ENCODE assay signal across 19 cellular contexts in the genomic region with DNA sequence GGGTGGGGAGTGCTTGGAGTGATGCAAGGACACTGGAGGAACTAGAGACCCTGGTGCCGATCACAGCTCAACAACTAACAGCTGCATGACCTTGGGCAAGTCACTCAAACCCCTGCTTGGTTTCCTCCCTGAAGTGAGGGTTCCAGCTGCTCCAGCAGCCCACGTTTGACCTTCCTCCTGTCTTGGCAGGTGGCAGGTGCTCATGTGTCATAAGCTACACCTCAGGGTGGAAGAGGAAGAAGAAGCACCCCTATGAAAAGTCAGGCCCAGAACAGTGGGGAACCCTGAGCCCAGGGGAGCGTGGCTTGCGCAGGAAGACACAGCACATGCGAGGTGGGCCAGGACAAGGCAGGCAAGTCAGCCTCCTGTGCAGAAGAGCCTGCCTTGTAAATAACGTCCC. TPM values are rescaled to one million over a fixed set of nuclear protein-coding genes. Genes with fewer than 3 reads are reported as not detected.
DNase-seq lines count a peak whose midpoint lies in the region; ATAC-seq and TF ChIP-seq lines count a peak whose summit lies in the region.
"Had no signal": no experiment of that assay in that cellular context is flagged by ENCODE, and none has a peak within 500 bp of the region (broad histone marks: within the 10 kb centered on the region; RNA-seq: fewer than 3 reads in every experiment).

No MANE protein-coding gene starts in this region.

- TF ChIP-seq RAD21 in SK-N-SH (IDR thresholded peaks at IDR 0.05; ENCODE audit: low read length): no peak

- 61% methylated on average over 6 of the region's 6 CpGs for WGBS in SK-N-SH (ENCODE audit: low lambda C conversion rate)
- 56 to 58% methylated on average over 6 of the region's 6 CpGs for WGBS in body of pancreas, 2 donors

- H3K4me1 Mint-ChIP-seq in glutamatergic neuron (ENCODE audit: low read depth, unreplicated experiment): peaks cover 2% of the 10 kb centered on the region
- peaks cover 15% of the 10 kb centered on the region for H3K4me1 Mint-ChIP-seq in neural progenitor cell

- H3K4me2 ChIP-seq in SK-N-SH: no peak overlapping the region
- H3K4me2 ChIP-seq in OCI-LY3 (ENCODE audit: low read length): peak overlapping the region; percentile 29
- no peak overlapping the region for H3K4me2 ChIP-seq in neural progenitor cell
- H3K4me2 ChIP-seq: KMS-11 had no signal

- H3F3A ChIP-seq in SK-N-SH (replicated peaks; ENCODE audit: insufficient read depth): no peaks in the 10 kb centered on the region
- no peaks in the 10 kb centered on the region for H3F3A ChIP-seq in neural progenitor cell (ENCODE audit: low read depth)

- TF ChIP-seq POLR2A in GM18505 (IDR thresholded peaks at IDR 0.05; ENCODE audit: borderline replicate concordance, extremely low read depth, insufficient read depth, insufficient read length) (no peak), body of pancreas (IDR thresholded peaks at IDR 0.05) (no peak)

- DNase-seq in SK-N-SH (no peak), glutamatergic neuron (no peak), body of pancreas (no peak), neural progenitor cell (ENCODE audit: low spot score) (no peak)
- DNase-seq: BE2C; Caco-2; CD4-positive, alpha-beta T cell; EL; H7; NCI-H1105; NCI-H1694; NCI-H748 treated with DMSO at 0.1 percent for 48 hours; NK-92 treated with Interleukin-12 subunit alpha and Interleukin-12 subunit beta, amount 100 ng/mL, for 24 hours; OCI-M1; SHP77 treated with DMSO at 0.1 percent for 48 hours had no signal

- no peaks in the 10 kb centered on the region for H3K9me3 ChIP-seq in SK-N-SH
- no peaks in the 10 kb centered on the region for H3K9me3 ChIP-seq in OCI-LY3 (ENCODE audit: insufficient read depth, low read length)
- no peaks in the 10 kb centered on the region for H3K9me3 ChIP-seq in body of pancreas
- no peaks in the 10 kb centered on the region for H3K9me3 ChIP-seq in neural progenitor cell (ENCODE audit: low read depth)
- H3K9me3 ChIP-seq: BE2C, Caco-2 had no signal

- no peak overlapping the region for H2AFZ ChIP-seq in SK-N-SH (ENCODE audit: low read depth)
- H2AFZ ChIP-seq in OCI-LY3 (ENCODE audit: low read depth, low read length): 0 out of 2 replicates have a peak overlapping the region, but pooled peaks have one; percentile 10
- no peak overlapping the region for H2AFZ ChIP-seq in neural progenitor cell (replicated peaks)

- peak overlapping the region; percentile 21 for H3K27ac Mint-ChIP-seq in glutamatergic neuron (ENCODE audit: unreplicated experiment)
- H3K27ac Mint-ChIP-seq in neural progenitor cell: no peak overlapping the region
- H3K27ac Mint-ChIP-seq: CD4-positive, alpha-beta T cell had no signal

- H3K27me3 Mint-ChIP-seq in glutamatergic neuron (ENCODE audit: unreplicated experiment) (peaks cover 8% of the 10 kb centered on the region), neural progenitor cell (ENCODE audit: insufficient read depth, low read depth) (peaks cover 10% of the 10 kb centered on the region)
- H3K27me3 Mint-ChIP-seq: CD4-positive, alpha-beta T cell had no signal

- H3K4me3 ChIP-seq in SK-N-SH (ENCODE audit: low read depth in 2 of 2, low read length in 1 of 2) (no peak overlapping the region), OCI-LY3 (ENCODE audit: low read length) (no peak overlapping the region), body of pancreas (no peak overlapping the region), neural progenitor cell (no peak overlapping the region)

- H3K27me3 ChIP-seq in SK-N-SH (ENCODE audit: insufficient read depth) (no peaks in the 10 kb centered on the region; the same call in 1 of the 2 replicates), OCI-LY3 (ENCODE audit: low read depth, low read length) (no peaks in the 10 kb centered on the region), body of pancreas (no peaks in the 10 kb centered on the region), neural progenitor cell (no peaks in the 10 kb centered on the region)
- H3K27me3 ChIP-seq: BE2C had no signal

- peaks cover 8% of the 10 kb centered on the region for H3K9me3 Mint-ChIP-seq in glutamatergic neuron (ENCODE audit: unreplicated experiment)
- peaks cover 6% of the 10 kb centered on the region for H3K9me3 Mint-ChIP-seq in neural progenitor cell
- H3K9me3 Mint-ChIP-seq: CD4-positive, alpha-beta T cell had no signal

- TF ChIP-seq CTCF in SK-N-SH (IDR thresholded peaks at IDR 0.05) (no peak), OCI-LY3 (IDR thresholded peaks at IDR 0.05; ENCODE audit: low read depth, low read length) (no peak), glutamatergic neuron (IDR thresholded peaks at IDR 0.05; ENCODE audit: partially characterized antibody, unreplicated experiment) (no peak), body of pancreas (IDR thresholded peaks at IDR 0.05) (no peak), neural progenitor cell (IDR thresholded peaks at IDR 0.05) (no peak)

- H3K36me3 ChIP-seq in SK-N-SH (replicated peaks in 1 of 2; ENCODE audit: control insufficient read depth in 1 of 2, insufficient read depth in 2 of 2, low read length in 1 of 2) (no peaks in the 10 kb centered on the region), OCI-LY3 (replicated peaks; ENCODE audit: low read depth, low read length) (no peaks in the 10 kb centered on the region), body of pancreas (replicated peaks in 1 of 2; ENCODE audit: insufficient read depth in 1 of 2, low read depth in 2 of 2) (no peaks in the 10 kb centered on the region), neural progenitor cell (no peaks in the 10 kb centered on the region)
- H3K36me3 ChIP-seq: BE2C had no signal

- TF ChIP-seq EP300 in SK-N-SH (IDR thresholded peaks at IDR 0.05; ENCODE audit: borderline replicate concordance in 1 of 2, low read depth in 1 of 2, low read length in 1 of 2): no peak

- intact Hi-C loops in body of pancreas (cut with DNase I): no loop called here

- H4K20me1 ChIP-seq in SK-N-SH (ENCODE audit: insufficient read depth) (no peaks in the 10 kb centered on the region), OCI-LY3 (ENCODE audit: insufficient read depth, low read length) (no peaks in the 10 kb centered on the region), neural progenitor cell (ENCODE audit: low read depth) (no peaks in the 10 kb centered on the region)

- ATAC-seq in SK-N-SH treated with all-trans-retinoic acid at 6 μM for 48 hours (no peak), GM18505 (IDR thresholded peaks at IDR 0.05; ENCODE audit: unreplicated experiment) (no peak), body of pancreas (no peak)

- H3K4me3 Mint-ChIP-seq in glutamatergic neuron (ENCODE audit: unreplicated experiment): no peak overlapping the region
- H3K4me3 Mint-ChIP-seq in neural progenitor cell: no peak overlapping the region
- H3K4me3 Mint-ChIP-seq: CD4-positive, alpha-beta T cell had no signal

- H3K9ac ChIP-seq in SK-N-SH: no peak overlapping the region
- H3K9ac ChIP-seq in OCI-LY3 (ENCODE audit: low read length): no peak overlapping the region; the same call in 1 of the 2 replicates
- H3K9ac ChIP-seq in neural progenitor cell: no peak overlapping the region
- H3K9ac ChIP-seq: KMS-11 had no signal

- H3K79me2 ChIP-seq in SK-N-SH (ENCODE audit: insufficient read depth): no peaks in the 10 kb centered on the region
- H3K79me2 ChIP-seq in OCI-LY3 (ENCODE audit: low read length): no peaks in the 10 kb centered on the region
- no peaks in the 10 kb centered on the region for H3K79me2 ChIP-seq in neural progenitor cell (ENCODE audit: low read depth)

- no peak overlapping the region for H3K27ac ChIP-seq in SK-N-SH (ENCODE audit: low read depth in 2 of 2, low read length in 1 of 2)
- peak overlapping the region; percentile 18; the same call in 1 of the 2 replicates for H3K27ac ChIP-seq in OCI-LY3 (ENCODE audit: low read length)
- no peak overlapping the region for H3K27ac ChIP-seq in body of pancreas
- H3K27ac ChIP-seq in neural progenitor cell: no peak overlapping the region
- H3K27ac ChIP-seq: KMS-11 had no signal

- H3K4me1 ChIP-seq in SK-N-SH (ENCODE audit: control insufficient read depth in 1 of 2, insufficient read depth in 2 of 2, low read depth in 1 of 2, low read length in 1 of 2) (no peaks in the 10 kb centered on the region; a peak in 1 of 4 replicates), OCI-LY3 (ENCODE audit: low read length) (peaks cover 75% of the 10 kb centered on the region), body of pancreas (peaks cover 24% of the 10 kb centered on the region), neural progenitor cell (no peaks in the 10 kb centered on the region)
- H3K4me1 ChIP-seq: BE2C had no signal

- H3K36me3 Mint-ChIP-seq in glutamatergic neuron (ENCODE audit: unreplicated experiment): peaks cover 26% of the 10 kb centered on the region
- H3K36me3 Mint-ChIP-seq in neural progenitor cell: no peaks in the 10 kb centered on the region

- CTCF ChIA-PET in SK-N-SH (lab: Yijun Ruan, JAX): no interaction called here

- H3K9me2 ChIP-seq in SK-N-SH: no peaks in the 10 kb centered on the region

- POLR2A ChIA-PET in SK-N-SH (lab: Yijun Ruan, JAX): no interaction called here

TF ChIP-seq in SK-N-SH treated with all-trans-retinoic acid at 6 μM for 48 hours, 23 proteins besides CTCF, POLR2A, EP300 and RAD21:
- no peak for TF ChIP-seq BACH2 (CRISPR knock-in tag; IDR thresholded peaks at IDR 0.05; ENCODE audit: borderline replicate concordance)
- TF ChIP-seq ZNF70 (CRISPR knock-in tag; IDR thresholded peaks at IDR 0.05): peak; percentile 20; the same call in 1 of the 2 replicates

TF ChIP-seq in SK-N-SH, 30 proteins besides CTCF, POLR2A, EP300 and RAD21:
- TF ChIP-seq SIN3A (IDR thresholded peaks at IDR 0.05; ENCODE audit: borderline replicate concordance, low read depth, low read length): no peak
- no peak for TF ChIP-seq TCF12 (IDR thresholded peaks at IDR 0.05)
- TF ChIP-seq ELF1 (IDR thresholded peaks at IDR 0.05): no peak
- TF ChIP-seq, protein P1, sequence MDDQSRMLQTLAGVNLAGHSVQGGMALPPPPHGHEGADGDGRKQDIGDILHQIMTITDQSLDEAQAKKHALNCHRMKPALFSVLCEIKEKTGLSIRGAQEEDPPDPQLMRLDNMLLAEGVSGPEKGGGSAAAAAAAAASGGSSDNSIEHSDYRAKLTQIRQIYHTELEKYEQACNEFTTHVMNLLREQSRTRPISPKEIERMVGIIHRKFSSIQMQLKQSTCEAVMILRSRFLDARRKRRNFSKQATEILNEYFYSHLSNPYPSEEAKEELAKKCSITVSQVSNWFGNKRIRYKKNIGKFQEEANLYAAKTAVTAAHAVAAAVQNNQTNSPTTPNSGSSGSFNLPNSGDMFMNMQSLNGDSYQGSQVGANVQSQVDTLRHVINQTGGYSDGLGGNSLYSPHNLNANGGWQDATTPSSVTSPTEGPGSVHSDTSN (IDR thresholded peaks at IDR 0.05): no peak
TF ChIP-seq in SK-N-SH: peak in this region for 0.

RNA-seq across cellular contexts. Expression of a gene that starts 42.4 kb away (rescaled TPM):
- polyA plus RNA-seq in SK-N-SH (2012; rRNA removed): 33.0 and 36.6 TPM in 2 replicates
- 30.0 and 35.2 TPM in 2 replicates for polyA plus RNA-seq in SK-N-SH (2012; cell fraction: cytosol; rRNA removed)
- polyA plus RNA-seq in SK-N-SH (2012; cell fraction: nucleus; rRNA removed): 15.0 and 25.6 TPM in 2 replicates
- total RNA-seq in glutamatergic neuron (ENCODE audit: unreplicated experiment) (32.3 TPM), body of pancreas (1 to 10 TPM; 3.6 to 8.3 TPM), neural progenitor cell (ENCODE audit: low replicate concordance) (24.8 and 38.1 TPM in 2 replicates)

RNA-seq across cellular contexts. Expression of a gene that starts 46.3 kb away (rescaled TPM):
- polyA plus RNA-seq in SK-N-SH (2012; rRNA removed): 36.3 and 48.5 TPM in 2 replicates
- polyA plus RNA-seq in SK-N-SH (2012; cell fraction: cytosol; rRNA removed): 48.3 and 51.1 TPM in 2 replicates
- 30.2 and 52.0 TPM in 2 replicates for polyA plus RNA-seq in SK-N-SH (2012; cell fraction: nucleus; rRNA removed)
- total RNA-seq in glutamatergic neuron (ENCODE audit: unreplicated experiment) (124 TPM), body of pancreas (10 to 100 TPM; 37.1 to 46.1 TPM), neural progenitor cell (ENCODE audit: low replicate concordance) (71.3 and 93.3 TPM in 2 replicates)
